ENCODE assay signal across 8 cellular contexts in genomic region chr12:125065021-125065752, GRCh38. TPM values are rescaled to one million over a fixed set of nuclear protein-coding genes. Genes with fewer than 3 reads are reported as not detected.
DNase-seq lines count a peak whose midpoint lies in the region; ATAC-seq and TF ChIP-seq lines count a peak whose summit lies in the region.

AACS (plus strand) TSS chr12:125065435; CDS start chr12:125065585, 150 bp downstream.

- peak within 1 kb of the TSS; percentile 83; the same call in 1 of the 2 replicates for H3K27ac ChIP-seq in HUES64 (ENCODE audit: low read depth, low read length)
- H3K27ac ChIP-seq in naive thymus-derived CD4-positive, alpha-beta T cell (ENCODE audit: low read depth, low read length) = peak within 1 kb of the TSS; percentile 83

- peak within 1 kb of the TSS; percentile 80 for H3K9ac ChIP-seq in HUES64 (ENCODE audit: low read depth, low read length)

- under 1% methylated on average over 75 of the region's 75 CpGs for WGBS in HUES64

- peak; percentile 62 for DNase-seq in DMS153 treated with DMSO at 0.1 percent for 48 hours (lab: John Stamatoyannopoulos, UW; ENCODE audit: unreplicated experiment)
- peak; percentile 59 for DNase-seq in activated T-helper 1 cell treated with Interleukin-2 at 50 U/mL for 16 hours (ENCODE audit: low read depth)
- peak; percentile 75 for DNase-seq in fibroblast of gingiva (ENCODE audit: low read depth)
- peak; percentile 50 to 81 (median 69) for DNase-seq in naive thymus-derived CD4-positive, alpha-beta T cell
- peak; percentile 48 for DNase-seq in stimulated activated naive B cell treated with anti-CD40 and anti-IgM and Interleukin-4, amounts not matched to agents 10 μg/mL and 1 μg/mL and 100 μg/mL, for 72 hours

- H3K27me3 ChIP-seq in HUES64 (ENCODE audit: insufficient read depth, low read length) = no peaks in the 10 kb centered on the region
- H3K27me3 ChIP-seq in naive thymus-derived CD4-positive, alpha-beta T cell (ENCODE audit: control insufficient read depth in 2 of 2, insufficient read depth in 2 of 2, low read length in 2 of 2) = no peaks in the 10 kb centered on the region

- CTCF ChIA-PET in naive thymus-derived CD4-positive, alpha-beta T cell (lab: Charles Lee) = no interaction called here

- peak within 1 kb of the TSS; percentile 42 to 88 (median 64) for H3K27ac Mint-ChIP-seq in naive thymus-derived CD4-positive, alpha-beta T cell
- H3K27ac Mint-ChIP-seq in stimulated activated naive B cell treated with anti-CD40 and anti-IgM and Interleukin-4, amounts not matched to agents 10 μg/mL and 1 μg/mL and 100 μg/mL, for 72 hours = peak within 1 kb of the TSS; percentile 65

- peaks cover 15% of the 10 kb centered on the region for H3K9me3 ChIP-seq in HUES64 (ENCODE audit: insufficient read depth, low read depth, low read length)
- H3K9me3 ChIP-seq in naive thymus-derived CD4-positive, alpha-beta T cell (ENCODE audit: control insufficient read depth in 2 of 3, low read length in 3 of 3) = no peaks in the 10 kb centered on the region

- H3K36me3 ChIP-seq in HUES64 (ENCODE audit: insufficient read depth, low read length) = 0 out of 2 replicates have a peak, but pooled peaks cover 3% of the 10 kb centered on the region
- peaks cover 0 to 4% (median 0%) of the 10 kb centered on the region in 3 experiments for H3K36me3 ChIP-seq in naive thymus-derived CD4-positive, alpha-beta T cell (ENCODE audit: control insufficient read depth in 2 of 3, insufficient read depth in 3 of 3, low read length in 3 of 3)

- H3K27me3 Mint-ChIP-seq in naive thymus-derived CD4-positive, alpha-beta T cell = peaks cover 0 to 21% (median 3%) of the 10 kb centered on the region in 5 donors
- H3K27me3 Mint-ChIP-seq in stimulated activated naive B cell treated with anti-CD40 and anti-IgM and Interleukin-4, amounts not matched to agents 10 μg/mL and 1 μg/mL and 100 μg/mL, for 72 hours = peaks cover 9 to 12% of the 10 kb centered on the region in 2 donors

- intact Hi-C loops in naive thymus-derived CD4-positive, alpha-beta T cell (cut with micrococcal nuclease) = loop anchor here (1.0 to 5.0 kb wide), 6 partner anchors 16 to 201 kb away; partner anchors contain the start of genes BRI3BP (in 2 of the 2) and DHX37 (in 2 of the 2)

- peaks cover 9 to 25% (median 20%) of the 10 kb centered on the region in 7 donors for H3K4me1 Mint-ChIP-seq in naive thymus-derived CD4-positive, alpha-beta T cell
- H3K4me1 Mint-ChIP-seq in stimulated activated naive B cell treated with anti-CD40 and anti-IgM and Interleukin-4, amounts not matched to agents 10 μg/mL and 1 μg/mL and 100 μg/mL, for 72 hours = peaks cover 12 to 22% of the 10 kb centered on the region in 2 donors

- peak within 1 kb of the TSS; percentile 72 to 92 (median 86) for H3K4me3 Mint-ChIP-seq in naive thymus-derived CD4-positive, alpha-beta T cell
- peak within 1 kb of the TSS; percentile 72 to 86 for H3K4me3 Mint-ChIP-seq in stimulated activated naive B cell treated with anti-CD40 and anti-IgM and Interleukin-4, amounts not matched to agents 10 μg/mL and 1 μg/mL and 100 μg/mL, for 72 hours

- peaks cover 0 to 4% (median 0%) of the 10 kb centered on the region in 5 donors for H3K36me3 Mint-ChIP-seq in naive thymus-derived CD4-positive, alpha-beta T cell
- H3K36me3 Mint-ChIP-seq in stimulated activated naive B cell treated with anti-CD40 and anti-IgM and Interleukin-4, amounts not matched to agents 10 μg/mL and 1 μg/mL and 100 μg/mL, for 72 hours = peaks cover 5 to 7% of the 10 kb centered on the region in 2 donors

- H3K9me3 Mint-ChIP-seq in naive thymus-derived CD4-positive, alpha-beta T cell = peaks cover 0 to 5% (median 0%) of the 10 kb centered on the region in 11 donors
- peaks cover 0 to 2% of the 10 kb centered on the region in 2 donors for H3K9me3 Mint-ChIP-seq in stimulated activated naive B cell treated with anti-CD40 and anti-IgM and Interleukin-4, amounts not matched to agents 10 μg/mL and 1 μg/mL and 100 μg/mL, for 72 hours

- peak within 1 kb of the TSS; percentile 84 for H3K4me3 ChIP-seq in HUES64 (ENCODE audit: low read length)
- H3K4me3 ChIP-seq in naive thymus-derived CD4-positive, alpha-beta T cell (ENCODE audit: low read length) = peak within 1 kb of the TSS; percentile 69

- POLR2A ChIA-PET in naive thymus-derived CD4-positive, alpha-beta T cell (lab: Charles Lee) = interaction anchor here (1.5 to 2.7 kb wide), 3 partner anchors 15 to 151 kb away, joined by 6 to 17 read pairs (median 7); partner anchors contain the start of genes BRI3BP and UBC

- H3K4me1 ChIP-seq in HUES64 (ENCODE audit: insufficient read depth, low read length) = peaks cover 29% of the 10 kb centered on the region
- H3K4me1 ChIP-seq in naive thymus-derived CD4-positive, alpha-beta T cell (ENCODE audit: control insufficient read depth in 2 of 2, insufficient read depth in 2 of 2, low read length in 2 of 2) = no peaks in the 10 kb centered on the region

- ATAC-seq in GM21515 (IDR thresholded peaks at IDR 0.05; ENCODE audit: unreplicated experiment) = peak; percentile 89
- ATAC-seq in naive thymus-derived CD4-positive, alpha-beta T cell = peak; percentile 99
- peak; percentile 97 to 98 for ATAC-seq in stimulated activated naive B cell treated with anti-CD40 and anti-IgM and Interleukin-4, amounts not matched to agents 10 μg/mL and 1 μg/mL and 100 μg/mL, for 72 hours (replicated peaks)

TF ChIP-seq in PFSK-1, 5 proteins besides CTCF, POLR2A, EP300 and RAD21:
- 0 out of 2 replicates have a peak, but pooled peaks have one; percentile 28 for TF ChIP-seq SIN3A (IDR thresholded peaks at IDR 0.05; ENCODE audit: borderline replicate concordance, insufficient read depth, low read length)
- 0 out of 2 replicates have a peak, but pooled peaks have one; percentile 44 for TF ChIP-seq TAF1 (IDR thresholded peaks at IDR 0.05; ENCODE audit: borderline replicate concordance, insufficient read depth, low read length)
- peak; percentile 55; the same call in 1 of the 2 replicates for TF ChIP-seq POLR2AphosphoS5 (IDR thresholded peaks at IDR 0.05; ENCODE audit: low read depth, low read length)
- peak in 1 of 2 experiments; percentile 27; a peak in 1 of 4 replicates for TF ChIP-seq REST (IDR thresholded peaks at IDR 0.05; ENCODE audit: insufficient read depth in 1 of 2, low read depth in 2 of 2, low read length in 2 of 2)
- TF ChIP-seq FOXP2 (optimal IDR thresholded peaks at IDR 0.05; ENCODE audit: borderline replicate concordance, extremely low read depth, extremely low read length, insufficient read depth) = no peak

RNA-seq across cellular contexts. Expression of gene AACS, which starts in this region (rescaled TPM):
- polyA plus RNA-seq in HUES64 (2013, experiment 1 of 2) = 34.4 TPM
- 34.6 TPM for polyA plus RNA-seq in HUES64 (2013, experiment 2 of 2)
- polyA plus RNA-seq in PFSK-1 (2012; ENCODE audit: insufficient read length, low read depth) = 21.4 TPM
- total RNA-seq in naive thymus-derived CD4-positive, alpha-beta T cell = 10 to 100 TPM; 11.6 to 21.7 (median 14.8) TPM
- 10 to 100 TPM; 13.2 to 17.2 TPM for polyA plus RNA-seq in naive thymus-derived CD4-positive, alpha-beta T cell

Comparison
In these comparisons a context has a peak if more than half of its experiments do, and no peak if none do; other contexts are left out.
1. Peak in every context shown above with its lines: DNase-seq, ATAC-seq, H3K4me3 ChIP-seq and H3K27ac ChIP-seq.